1 cellular context compared by ENCODE assay signal in genomic region chr7:74275401-74275881, GRCh38.
A peak's percentile ranks its signal among the peaks of the same experiment; 100 is the strongest.
TF ChIP-seq lines count a peak whose summit lies in the region.

No MANE protein-coding gene starts in this region.

TF ChIP-seq in H1, 55 proteins besides CTCF, POLR2A, EP300 and RAD21 (continued from another document):
- TF ChIP-seq TEAD4 (IDR thresholded peaks at IDR 0.05; ENCODE audit: low read depth, low read length), result peak; percentile 42; the same call in 1 of the 2 replicates
- TF ChIP-seq GABPA (IDR thresholded peaks at IDR 0.05; ENCODE audit: borderline replicate concordance, insufficient read depth, low read length), result peak; percentile 66; the same call in 1 of the 2 replicates
- no peak for TF ChIP-seq SIN3A (conservative IDR thresholded peaks at IDR 0.05 in 1 of 2, IDR thresholded peaks at IDR 0.05 in 1 of 2; ENCODE audit: low read depth in 1 of 2, low read length in 2 of 2)
- no peak for TF ChIP-seq NRF1 (IDR thresholded peaks at IDR 0.05; ENCODE audit: low read depth, low read length)
